8 cellular contexts compared by ENCODE assay signal in genomic region chr9:117825609-117826347, GRCh38.
DNase-seq lines count a peak whose midpoint lies in the region; ATAC-seq and TF ChIP-seq lines count a peak whose summit lies in the region.

No MANE protein-coding gene starts in this region.

- H3K9me2 ChIP-seq in MM.1S (replicated peaks; ENCODE audit: insufficient read depth, low read length) = no peaks in the 10 kb centered on the region

- H3K4me1 ChIP-seq in MM.1S (ENCODE audit: low read length) = peaks cover 13% of the 10 kb centered on the region; the same call in 1 of the 2 replicates
- no peaks in the 10 kb centered on the region for H3K4me1 ChIP-seq in stomach

- H2AFZ ChIP-seq in MM.1S (ENCODE audit: low read length) = no peak overlapping the region

- H3K36me3 ChIP-seq in MM.1S (replicated peaks; ENCODE audit: insufficient read depth, low read length) (no peaks in the 10 kb centered on the region), stomach (no peaks in the 10 kb centered on the region)

- H3K4me3 Mint-ChIP-seq in activated T-helper 17 cell treated with anti-CD3 and anti-CD28 coated beads, Interleukin-2, amount 50 U/mL, for 72 hours = peak overlapping the region; percentile 49

- no peaks in the 10 kb centered on the region for H3K27me3 ChIP-seq in MM.1S (replicated peaks; ENCODE audit: insufficient read depth, low read length)
- H3K27me3 ChIP-seq in stomach = no peaks in the 10 kb centered on the region

- H3K27ac ChIP-seq in MM.1S (ENCODE audit: low read length) = peak overlapping the region; percentile 9; the same call in 1 of the 2 replicates
- no peak overlapping the region for H3K27ac ChIP-seq in stomach

- TF ChIP-seq CTCF in MM.1S (IDR thresholded peaks at IDR 0.05; ENCODE audit: low read length) = no peak
- no peak for TF ChIP-seq CTCF in stomach (IDR thresholded peaks at IDR 0.05)

- peak; percentile 97 for ATAC-seq in GM21619 (IDR thresholded peaks at IDR 0.05; ENCODE audit: unreplicated experiment)
- ATAC-seq in activated T-helper 17 cell treated with anti-CD3 and anti-CD28 coated beads, Interleukin-2, amount 50 U/mL, for 72 hours (replicated peaks) = peak; percentile 88

- no peaks in the 10 kb centered on the region for H4K20me1 ChIP-seq in MM.1S (ENCODE audit: insufficient read depth, low read length)

- H3K36me3 Mint-ChIP-seq in activated T-helper 17 cell treated with anti-CD3 and anti-CD28 coated beads, Interleukin-2, amount 50 U/mL, for 72 hours (ENCODE audit: low read depth) = no peaks in the 10 kb centered on the region

- DNase-seq in GF-D8 (lab: John Stamatoyannopoulos, UW) (peak; percentile 54), MM.1S (peak; percentile 71), SHP77 (lab: John Stamatoyannopoulos, UW) (no peak), DMS53 treated with DMSO at 0.1 percent for 48 hours (lab: John Stamatoyannopoulos, UW; ENCODE audit: unreplicated experiment) (no peak), stomach (no peak)
- DNase-seq in stimulated activated CD8-positive, alpha-beta memory T cell treated with anti-CD3 and anti-CD28 coated beads, Interleukin-2, amount 100 ng/mL, for 48 hours (ENCODE audit: low read depth in 2 of 2) = peak; percentile 1 to 14

- intact Hi-C loops in stomach (cut with DNase I; ENCODE audit: low total_unique reads) = no loop called here

- no peak for TF ChIP-seq EP300 in stomach (IDR thresholded peaks at IDR 0.05)

- peaks cover 3% of the 10 kb centered on the region for H3K9me3 Mint-ChIP-seq in activated T-helper 17 cell treated with anti-CD3 and anti-CD28 coated beads, Interleukin-2, amount 50 U/mL, for 72 hours

- peak overlapping the region; percentile 15; the same call in 1 of the 2 replicates for H3K4me2 ChIP-seq in MM.1S (ENCODE audit: low read depth, low read length)

- no peaks in the 10 kb centered on the region for H3K79me2 ChIP-seq in MM.1S (ENCODE audit: low read length)

- 33 to 49% (median 41%) methylated on average over 4 of the region's 4 CpGs for WGBS in stomach, 5 donors

- no peak for TF ChIP-seq POLR2A in stomach (IDR thresholded peaks at IDR 0.05)

- H3K9ac ChIP-seq in MM.1S (ENCODE audit: low read length) = no peak overlapping the region

- H3F3A ChIP-seq in MM.1S (ENCODE audit: insufficient read depth, low read length) = no peaks in the 10 kb centered on the region

- no peak overlapping the region for H3K27ac Mint-ChIP-seq in activated T-helper 17 cell treated with anti-CD3 and anti-CD28 coated beads, Interleukin-2, amount 50 U/mL, for 72 hours

- peaks cover 15% of the 10 kb centered on the region for H3K27me3 Mint-ChIP-seq in activated T-helper 17 cell treated with anti-CD3 and anti-CD28 coated beads, Interleukin-2, amount 50 U/mL, for 72 hours

- no peaks in the 10 kb centered on the region for H3K9me3 ChIP-seq in MM.1S (replicated peaks; ENCODE audit: insufficient read depth, low read length)
- H3K9me3 ChIP-seq in stomach = no peaks in the 10 kb centered on the region

- peaks cover 21% of the 10 kb centered on the region for H3K4me1 Mint-ChIP-seq in activated T-helper 17 cell treated with anti-CD3 and anti-CD28 coated beads, Interleukin-2, amount 50 U/mL, for 72 hours

- H3K4me3 ChIP-seq in MM.1S (ENCODE audit: low read length) = no peak overlapping the region
- H3K4me3 ChIP-seq in stomach = no peak overlapping the region

Comparison
In these comparisons a context has a peak if more than half of its experiments do, and no peak if none do; other contexts are left out.
1. DNase-seq: peak in GF-D8 (single experiment), MM.1S (single experiment) and stimulated activated CD8-positive, alpha-beta memory T cell treated with anti-CD3 and anti-CD28 coated beads, Interleukin-2, amount 100 ng/mL, for 48 hours (2 of 2); none in SHP77 (0 of 2), DMS53 treated with DMSO at 0.1 percent for 48 hours (single experiment) and stomach (single experiment).